12 cellular contexts compared by ENCODE assay signal in genomic region chr9:86795861-86796497, GRCh38.
A peak's percentile ranks its signal among the peaks of the same experiment; 100 is the strongest.
DNase-seq lines count a peak whose midpoint lies in the region; ATAC-seq, FAIRE-seq and TF ChIP-seq lines count a peak whose summit lies in the region.
"Had no signal": no experiment of that assay in that cellular context is flagged by ENCODE, and none has a peak within 500 bp of the region (broad histone marks: within the 10 kb centered on the region; RNA-seq: fewer than 3 reads in every experiment).

No MANE protein-coding gene starts in this region.

- no peak overlapping the region for H3K27ac ChIP-seq in HEK293 (ENCODE audit: extremely low read depth, low read depth, low read length)
- no peak overlapping the region for H3K27ac ChIP-seq in lower lobe of right lung
- peak overlapping the region in 1 of 2 donors; percentile 26 for H3K27ac ChIP-seq in testis
- no peak overlapping the region for H3K27ac ChIP-seq in caudate nucleus (ENCODE audit: low read depth, low read length)
- H3K27ac ChIP-seq in CD4-positive, alpha-beta T cell (ENCODE audit: low read depth, low read length): no peak overlapping the region
- H3K27ac ChIP-seq in colonic mucosa: no peak overlapping the region
- H3K27ac ChIP-seq: VCaP had no signal

- CTCF ChIA-PET in HEK293 (lab: Yijun Ruan, JAX): interaction anchor here (0.7 kb wide), 1 partner anchor 29 kb away, joined by 3 read pairs; no protein-coding TSS in a partner anchor
- CTCF ChIA-PET in CD4-positive, alpha-beta T cell (lab: Charles Lee): no interaction called here

- POLR2A ChIA-PET in HEK293 (lab: Yijun Ruan, JAX): no interaction called here
- POLR2A ChIA-PET in CD4-positive, alpha-beta T cell (lab: Charles Lee): no interaction called here

- WGBS in testis, 2 donors: 51 to 62% methylated on average over 8 of the region's 8 CpGs

- H3K9me3 Mint-ChIP-seq in CD4-positive, alpha-beta T cell: no peaks in the 10 kb centered on the region

- H3K4me3 ChIP-seq in HEK293 (ENCODE audit: low read depth, low read length) (no peak overlapping the region), lower lobe of right lung (no peak overlapping the region), testis (no peak overlapping the region), colonic mucosa (no peak overlapping the region)
- H3K4me3 ChIP-seq: Peyer's patch had no signal

- ATAC-seq in lower lobe of right lung: peak; percentile 33 to 51
- no peak for ATAC-seq in CD4-positive, alpha-beta T cell (ENCODE audit: poor library complexity)

- DNase-seq in lower lobe of right lung (no peak), testis (peak; percentile 61), caudate nucleus (lab: John Stamatoyannopoulos, UW) (no peak), HK-2 (ENCODE audit: unreplicated experiment) (no peak), colonic mucosa (no peak)
- DNase-seq in CD4-positive, alpha-beta T cell: no peak
- DNase-seq: DMS 273 treated with DMSO at 0.1 percent for 48 hours, Peyer's patch had no signal

- H3K27ac Mint-ChIP-seq in CD4-positive, alpha-beta T cell: no peak overlapping the region

- H3K9me3 ChIP-seq in HEK293 (ENCODE audit: control insufficient read depth, insufficient read depth, low read depth, low read length): no peaks in the 10 kb centered on the region
- no peaks in the 10 kb centered on the region for H3K9me3 ChIP-seq in lower lobe of right lung
- H3K9me3 ChIP-seq in testis: no peaks in the 10 kb centered on the region
- no peaks in the 10 kb centered on the region for H3K9me3 ChIP-seq in CD4-positive, alpha-beta T cell (ENCODE audit: control insufficient read depth, low read length)
- no peaks in the 10 kb centered on the region for H3K9me3 ChIP-seq in colonic mucosa
- H3K9me3 ChIP-seq: Peyer's patch had no signal

- peaks cover 15% of the 10 kb centered on the region for H3K27me3 Mint-ChIP-seq in CD4-positive, alpha-beta T cell

- H3K4me1 ChIP-seq in HEK293 (ENCODE audit: control insufficient read depth, insufficient read depth, low read length) (no peaks in the 10 kb centered on the region; the same call in 1 of the 2 replicates), lower lobe of right lung (peaks cover 10% of the 10 kb centered on the region), testis (peaks cover 15% of the 10 kb centered on the region), colonic mucosa (no peaks in the 10 kb centered on the region)
- H3K4me1 ChIP-seq: Peyer's patch had no signal

- H3K27me3 ChIP-seq in lower lobe of right lung (ENCODE audit: low read depth) (peaks cover 32% of the 10 kb centered on the region), testis (no peaks in the 10 kb centered on the region), colonic mucosa (no peaks in the 10 kb centered on the region)
- no peaks in the 10 kb centered on the region for H3K27me3 ChIP-seq in CD4-positive, alpha-beta T cell (ENCODE audit: control insufficient read depth, insufficient read depth, low read length)
- H3K27me3 ChIP-seq: Peyer's patch had no signal

- no peaks in the 10 kb centered on the region for H3K4me1 Mint-ChIP-seq in CD4-positive, alpha-beta T cell (ENCODE audit: low read depth)

- no peaks in the 10 kb centered on the region for H3K36me3 Mint-ChIP-seq in CD4-positive, alpha-beta T cell (ENCODE audit: low read depth)

- H3K4me3 Mint-ChIP-seq in CD4-positive, alpha-beta T cell: no peak overlapping the region

- H3K36me3 ChIP-seq in HEK293 (ENCODE audit: control insufficient read depth in 2 of 2, insufficient read depth in 1 of 2, low read length in 2 of 2): no peaks in the 10 kb centered on the region
- H3K36me3 ChIP-seq in lower lobe of right lung: no peaks in the 10 kb centered on the region
- no peaks in the 10 kb centered on the region for H3K36me3 ChIP-seq in testis (ENCODE audit: low read depth, missing control alignments)
- no peaks in the 10 kb centered on the region for H3K36me3 ChIP-seq in colonic mucosa
- H3K36me3 ChIP-seq: Peyer's patch had no signal

- no peak for TF ChIP-seq POLR2A in testis (IDR thresholded peaks at IDR 0.05)

- FAIRE-seq in endometrium (lab: Jason Lieb, UNC): peak; percentile 65
- FAIRE-seq: keratinocyte had no signal

- TF ChIP-seq CTCF in HEK293 (tag by site-specific recombination; IDR thresholded peaks at IDR 0.05) (no peak), lower lobe of right lung (IDR thresholded peaks at IDR 0.05) (peak; percentile 9), testis (IDR thresholded peaks at IDR 0.05) (peak in 1 of 3 experiments; percentile 34), colonic mucosa (IDR thresholded peaks at IDR 0.05) (no peak)
- TF ChIP-seq CTCF in CD4-positive, alpha-beta T cell (IDR thresholded peaks at IDR 0.05): no peak

- H3K9ac ChIP-seq in colonic mucosa (ENCODE audit: low read depth in 2 of 2, low read length in 2 of 2): no peak overlapping the region

- intact Hi-C loops in lower lobe of right lung (cut with DNase I): no loop called here
- intact Hi-C loops in testis (cut with DNase I; ENCODE audit: low total_unique reads): no loop called here
- intact Hi-C loops in CD4-positive, alpha-beta T cell (cut with DNase I, micrococcal nuclease): no loop called here
- intact Hi-C loops in colonic mucosa (cut with DNase I): loop anchor here (5.0 kb wide), 1 partner anchor 181 kb away; no protein-coding TSS in a partner anchor

TF ChIP-seq in HEK293, 187 proteins besides CTCF, POLR2A, EP300 and RAD21:
- peak; percentile 51; the same call in 1 of the 2 replicates for TF ChIP-seq PRDM6 (tag by site-specific recombination; IDR thresholded peaks at IDR 0.05)
- TF ChIP-seq TSHZ1 (tag by site-specific recombination; IDR thresholded peaks at IDR 0.05; ENCODE audit: borderline replicate concordance): no peak
